In the genomic region with DNA sequence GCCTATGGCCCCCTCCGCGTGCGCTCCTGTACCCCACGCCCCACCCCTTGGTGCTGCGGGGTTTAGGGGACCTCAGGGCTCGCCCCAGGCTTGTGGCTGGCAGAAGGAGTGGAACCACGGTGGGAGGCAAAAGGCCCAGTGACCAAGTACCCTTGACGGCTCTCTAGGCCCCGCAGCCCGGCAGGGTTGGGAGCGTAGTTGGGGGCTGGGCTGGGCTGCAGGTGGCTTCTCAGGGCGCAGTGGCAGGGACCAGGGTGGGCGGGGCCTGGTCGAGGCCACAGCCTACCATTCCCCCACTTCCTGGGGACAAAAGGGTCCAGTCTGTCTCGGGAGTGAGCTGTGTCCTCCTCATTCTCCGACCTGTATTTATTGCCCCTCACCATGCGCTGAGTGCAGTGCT, we compare ENCODE assay signal across 14 cellular contexts.
DNase-seq lines count a peak whose midpoint lies in the region; ATAC-seq and TF ChIP-seq lines count a peak whose summit lies in the region.
"Had no signal": no experiment of that assay in that cellular context is flagged by ENCODE, and none has a peak within 500 bp of the region (broad histone marks: within the 10 kb centered on the region; RNA-seq: fewer than 3 reads in every experiment).

No MANE protein-coding gene starts in this region.

- H2AFZ ChIP-seq in H9 (ENCODE audit: low read length) (no peak overlapping the region), neural progenitor cell (replicated peaks) (no peak overlapping the region)

- H4K20me1 ChIP-seq in BLaER1 (no peaks in the 10 kb centered on the region), H9 (ENCODE audit: control insufficient read depth, insufficient read depth, insufficient read length) (no peaks in the 10 kb centered on the region), neural progenitor cell (ENCODE audit: low read depth) (no peaks in the 10 kb centered on the region)

- no peak overlapping the region for H3K27ac ChIP-seq in BLaER1
- H3K27ac ChIP-seq in H9 (ENCODE audit: insufficient read length, low read depth, low read length): no peak overlapping the region
- peak overlapping the region; percentile 48 for H3K27ac ChIP-seq in caudate nucleus (ENCODE audit: low read depth, low read length)
- no peak overlapping the region for H3K27ac ChIP-seq in neural progenitor cell
- H3K27ac ChIP-seq in ascending aorta: no peak overlapping the region
- H3K27ac ChIP-seq: C4-2B had no signal

- H2BK15ac ChIP-seq in H9 (ENCODE audit: low read depth, low read length): no peak overlapping the region

- H3K27me3 ChIP-seq in BLaER1: peaks cover 49% of the 10 kb centered on the region
- no peaks in the 10 kb centered on the region for H3K27me3 ChIP-seq in H9 (ENCODE audit: insufficient read depth, low read length)
- no peaks in the 10 kb centered on the region for H3K27me3 ChIP-seq in neural progenitor cell
- H3K27me3 ChIP-seq in ascending aorta: no peaks in the 10 kb centered on the region

- H3K18ac ChIP-seq in H9 (ENCODE audit: insufficient read length, low read depth, low read length): no peak overlapping the region

- H3K4me1 Mint-ChIP-seq in H9 (peaks cover 16 to 44% of the 10 kb centered on the region in 2 experiments), neural progenitor cell (peaks cover 36% of the 10 kb centered on the region)
- peaks cover 0 to 8% of the 10 kb centered on the region in 2 donors for H3K4me1 Mint-ChIP-seq in natural killer cell treated with Interleukin-12 subunit alpha and Interleukin-12 subunit beta and Interleukin-15 and Interleukin-18, amount 100 ng/mL, for 72 hours (ENCODE audit: low read depth in 2 of 2)
- H3K4me1 Mint-ChIP-seq: CD4-positive, alpha-beta memory T cell had no signal

- H3K4me3 ChIP-seq in BLaER1 (no peak overlapping the region), neural progenitor cell (no peak overlapping the region), ascending aorta (no peak overlapping the region)

- H4K8ac ChIP-seq in H9 (replicated peaks; ENCODE audit: insufficient read length, low read depth, low read length): no peak overlapping the region

- H3K9me3 ChIP-seq in BLaER1: no peaks in the 10 kb centered on the region
- H3K9me3 ChIP-seq in H9 (ENCODE audit: control insufficient read depth, low read depth, low read length): no peaks in the 10 kb centered on the region
- no peaks in the 10 kb centered on the region for H3K9me3 ChIP-seq in neural progenitor cell (ENCODE audit: low read depth)
- H3K9me3 ChIP-seq in ascending aorta: no peaks in the 10 kb centered on the region

- H3K36me3 ChIP-seq in BLaER1 (no peaks in the 10 kb centered on the region), neural progenitor cell (no peaks in the 10 kb centered on the region), ascending aorta (no peaks in the 10 kb centered on the region)

- H3K36me3 Mint-ChIP-seq in H9 (ENCODE audit: insufficient read depth in 1 of 3, low read depth in 3 of 3) (no peaks in the 10 kb centered on the region), neural progenitor cell (no peaks in the 10 kb centered on the region)
- H3K36me3 Mint-ChIP-seq in natural killer cell treated with Interleukin-12 subunit alpha and Interleukin-12 subunit beta and Interleukin-15 and Interleukin-18, amount 100 ng/mL, for 72 hours: no peaks in the 10 kb centered on the region
- H3K36me3 Mint-ChIP-seq: CD4-positive, alpha-beta memory T cell had no signal

- H3K9ac ChIP-seq in BLaER1: no peak overlapping the region
- H3K9ac ChIP-seq in H9 (ENCODE audit: extremely low read depth, insufficient read length, low read length): no peak overlapping the region
- H3K9ac ChIP-seq in neural progenitor cell: no peak overlapping the region

- no peak overlapping the region for H4K5ac ChIP-seq in H9 (ENCODE audit: insufficient read length, low read depth, low read length)

- no peak overlapping the region for H3K23ac ChIP-seq in H9 (ENCODE audit: insufficient read length, low read depth, low read length)

- H3K4me2 ChIP-seq in BLaER1: peak overlapping the region; percentile 73
- no peak overlapping the region for H3K4me2 ChIP-seq in H9 (ENCODE audit: insufficient read depth, insufficient read length, low read length)
- H3K4me2 ChIP-seq in neural progenitor cell: peak overlapping the region; percentile 18

- peaks cover 25% of the 10 kb centered on the region for H3K27me3 Mint-ChIP-seq in H9 (ENCODE audit: low read depth)
- peaks cover 7% of the 10 kb centered on the region for H3K27me3 Mint-ChIP-seq in neural progenitor cell (ENCODE audit: insufficient read depth, low read depth)
- H3K27me3 Mint-ChIP-seq in natural killer cell treated with Interleukin-12 subunit alpha and Interleukin-12 subunit beta and Interleukin-15 and Interleukin-18, amount 100 ng/mL, for 72 hours: peaks cover 21 to 35% of the 10 kb centered on the region in 2 donors

- no peak overlapping the region for H3K56ac ChIP-seq in H9 (ENCODE audit: insufficient read length, low read depth, low read length)

- H3K4me3 Mint-ChIP-seq in H9 (no peak overlapping the region), neural progenitor cell (no peak overlapping the region)
- H3K4me3 Mint-ChIP-seq in natural killer cell treated with Interleukin-12 subunit alpha and Interleukin-12 subunit beta and Interleukin-15 and Interleukin-18, amount 100 ng/mL, for 72 hours: no peak overlapping the region
- H3K4me3 Mint-ChIP-seq: CD4-positive, alpha-beta memory T cell had no signal

- WGBS in H9 (ENCODE audit: extremely low coverage, insufficient read length, low lambda C conversion rate): no CpG with 5 or more reads among the region's 17 CpGs

- DNase-seq in H9: peak; percentile 59
- DNase-seq in caudate nucleus (lab: John Stamatoyannopoulos, UW): no peak
- no peak for DNase-seq in neural progenitor cell (ENCODE audit: low spot score)
- no peak for DNase-seq in natural killer cell treated with Interleukin-12 subunit alpha and Interleukin-12 subunit beta and Interleukin-15 and Interleukin-18, amount 100 ng/mL, for 72 hours (ENCODE audit: low spot score)
- DNase-seq in kidney glomerular epithelial cell (lab: John Stamatoyannopoulos, UW): no peak
- no peak for DNase-seq in ascending aorta (ENCODE audit: low spot score in 2 of 2)
- DNase-seq: 8988T; CD4-positive, alpha-beta memory T cell; DMS153; DMS79 treated with DMSO at 0.1 percent for 48 hours; EL had no signal

- H3K9me3 Mint-ChIP-seq in H9 (no peaks in the 10 kb centered on the region; a peak in 1 of 5 replicates), neural progenitor cell (no peaks in the 10 kb centered on the region)
- H3K9me3 Mint-ChIP-seq in natural killer cell treated with Interleukin-12 subunit alpha and Interleukin-12 subunit beta and Interleukin-15 and Interleukin-18, amount 100 ng/mL, for 72 hours: no peaks in the 10 kb centered on the region

- H3K4ac ChIP-seq in H9 (ENCODE audit: low read depth, low read length): no peak overlapping the region

- no peak overlapping the region for H2AK5ac ChIP-seq in H9 (ENCODE audit: insufficient read length, low read length)

- H2BK12ac ChIP-seq in H9 (ENCODE audit: insufficient read length, low read depth, low read length): no peak overlapping the region

- H3K4me1 ChIP-seq in BLaER1: peaks cover 57% of the 10 kb centered on the region
- H3K4me1 ChIP-seq in H9 (ENCODE audit: insufficient read depth, low read length): no peaks in the 10 kb centered on the region
- peaks cover 35% of the 10 kb centered on the region for H3K4me1 ChIP-seq in neural progenitor cell
- no peaks in the 10 kb centered on the region for H3K4me1 ChIP-seq in ascending aorta

- intact Hi-C loops in ascending aorta (cut with DNase I): no loop called here

- no peak for ATAC-seq in GM21367 (IDR thresholded peaks at IDR 0.05; ENCODE audit: unreplicated experiment)
- ATAC-seq in natural killer cell treated with Interleukin-12 subunit alpha and Interleukin-12 subunit beta and Interleukin-15 and Interleukin-18, amount 100 ng/mL, for 72 hours: no peak

- H3K79me2 ChIP-seq in H9 (ENCODE audit: insufficient read depth, low read length) (no peaks in the 10 kb centered on the region), neural progenitor cell (ENCODE audit: low read depth) (no peaks in the 10 kb centered on the region)

- no peaks in the 10 kb centered on the region for H3F3A ChIP-seq in neural progenitor cell (ENCODE audit: low read depth)

- H3K23me2 ChIP-seq in H9 (ENCODE audit: insufficient read length, low read depth, low read length, poor library complexity, severe bottlenecking): no peaks in the 10 kb centered on the region

- no peak overlapping the region for H2BK20ac ChIP-seq in H9 (ENCODE audit: low read depth, low read length, poor library complexity, severe bottlenecking)

- H3K27ac Mint-ChIP-seq in H9: no peak overlapping the region
- H3K27ac Mint-ChIP-seq in neural progenitor cell: no peak overlapping the region
- H3K27ac Mint-ChIP-seq in natural killer cell treated with Interleukin-12 subunit alpha and Interleukin-12 subunit beta and Interleukin-15 and Interleukin-18, amount 100 ng/mL, for 72 hours: no peak overlapping the region
- H3K27ac Mint-ChIP-seq: CD4-positive, alpha-beta memory T cell had no signal

- no peak overlapping the region for H3T11ph ChIP-seq in H9 (ENCODE audit: low read length)

- H4K91ac ChIP-seq in H9 (ENCODE audit: insufficient read length, low read depth, low read length): no peak overlapping the region

- no peak overlapping the region for H2BK5ac ChIP-seq in H9 (ENCODE audit: insufficient read length, low read length)

- no peak for TF ChIP-seq CTCF in H9 (conservative IDR thresholded peaks at IDR 0.05)
- TF ChIP-seq CTCF in neural progenitor cell (IDR thresholded peaks at IDR 0.05): no peak
- TF ChIP-seq CTCF in ascending aorta (IDR thresholded peaks at IDR 0.05): no peak

- no peak overlapping the region for H2BK120ac ChIP-seq in H9 (ENCODE audit: low read depth, low read length, poor library complexity, severe bottlenecking)

- H3K79me1 ChIP-seq in H9 (ENCODE audit: insufficient read depth, low read depth, low read length, poor library complexity, severe bottlenecking): no peaks in the 10 kb centered on the region

- no peak overlapping the region for H3K14ac ChIP-seq in H9 (ENCODE audit: insufficient read depth, low read length)
